ENCODE assay signal across 15 cellular contexts in genomic region chr6:128370072-128370471, GRCh38.
A peak's percentile ranks its signal among the peaks of the same experiment; 100 is the strongest.
DNase-seq lines count a peak whose midpoint lies in the region; ATAC-seq and TF ChIP-seq lines count a peak whose summit lies in the region.
"Had no signal": no experiment of that assay in that cellular context is flagged by ENCODE, and none has a peak within 500 bp of the region (broad histone marks: within the 10 kb centered on the region; RNA-seq: fewer than 3 reads in every experiment).

No MANE protein-coding gene starts in this region.

- peaks cover 7% of the 10 kb centered on the region for H3K4me1 Mint-ChIP-seq in activated naive CD4-positive, alpha-beta T cell treated with anti-CD3 and anti-CD28 coated beads, Interleukin-2, amount 10 ng/mL, durations not matched to agents 7 days and 5 days

- no peak overlapping the region for H3K27ac Mint-ChIP-seq in activated naive CD4-positive, alpha-beta T cell treated with anti-CD3 and anti-CD28 coated beads, Interleukin-2, amount 10 ng/mL, durations not matched to agents 7 days and 5 days

- H3K27me3 Mint-ChIP-seq in activated naive CD4-positive, alpha-beta T cell treated with anti-CD3 and anti-CD28 coated beads, Interleukin-2, amount 10 ng/mL, durations not matched to agents 7 days and 5 days, result no peaks in the 10 kb centered on the region

- CTCF ChIA-PET in RWPE1 (lab: Yijun Ruan, JAX), result interaction anchor here (0.6 to 0.7 kb wide), 4 partner anchors 211 to 876 kb away, joined by 3 to 5 read pairs (median 3); no protein-coding TSS in a partner anchor
- CTCF ChIA-PET in activated naive CD4-positive, alpha-beta T cell treated with anti-CD3 and anti-CD28 coated beads, Interleukin-2, amount 10 ng/mL, durations not matched to agents 7 days and 5 days (lab: Charles Lee), result no interaction called here

- H3K9me3 ChIP-seq in sigmoid colon, result peaks cover 0 to under 1% (median 0%) of the 10 kb centered on the region in 4 donors
- H3K9me3 ChIP-seq: Peyer's patch, suprapubic skin had no signal

- no peak overlapping the region for H3K27ac ChIP-seq in RWPE1
- H3K27ac ChIP-seq in sigmoid colon, result peak overlapping the region; percentile 11 to 50 (median 32)
- H3K27ac ChIP-seq: parathyroid adenoma, suprapubic skin had no signal

- 30 to 52% methylated on average over 2 of the region's 2 CpGs for WGBS in sigmoid colon, 2 donors

- no peak overlapping the region for H3K4me3 Mint-ChIP-seq in activated naive CD4-positive, alpha-beta T cell treated with anti-CD3 and anti-CD28 coated beads, Interleukin-2, amount 10 ng/mL, durations not matched to agents 7 days and 5 days

- H3K4me1 ChIP-seq in sigmoid colon, result peaks cover 0 to 47% (median 29%) of the 10 kb centered on the region in 4 donors

- no peak for TF ChIP-seq EP300 in sigmoid colon (IDR thresholded peaks at IDR 0.05)

- H3K4me3 ChIP-seq in fibroblast of the aortic adventitia (ENCODE audit: low read depth, low read length) (no peak overlapping the region), sigmoid colon (no peak overlapping the region)
- H3K4me3 ChIP-seq: Peyer's patch, suprapubic skin had no signal

- POLR2A ChIA-PET in RWPE1 (lab: Yijun Ruan, JAX; ENCODE audit: low non-redundant PET), result no interaction called here

- ATAC-seq in GM19455 (IDR thresholded peaks at IDR 0.05; ENCODE audit: unreplicated experiment), result no peak

- TF ChIP-seq CTCF in RWPE1 (conservative IDR thresholded peaks at IDR 0.05; ENCODE audit: low read depth) (no peak), fibroblast of the aortic adventitia (IDR thresholded peaks at IDR 0.05; ENCODE audit: insufficient read depth, low read length) (peak; percentile 22), sigmoid colon (IDR thresholded peaks at IDR 0.05) (no peak)

- H3K9me3 Mint-ChIP-seq in activated naive CD4-positive, alpha-beta T cell treated with anti-CD3 and anti-CD28 coated beads, Interleukin-2, amount 10 ng/mL, durations not matched to agents 7 days and 5 days, result no peaks in the 10 kb centered on the region

- intact Hi-C loops in sigmoid colon (cut with DNase I), result no loop called here

- no peak for TF ChIP-seq POLR2A in sigmoid colon (IDR thresholded peaks at IDR 0.05)

- H3K36me3 ChIP-seq in sigmoid colon, result no peaks in the 10 kb centered on the region
- H3K36me3 ChIP-seq: Peyer's patch, suprapubic skin had no signal

- no peaks in the 10 kb centered on the region for H3K27me3 ChIP-seq in sigmoid colon
- H3K27me3 ChIP-seq: Peyer's patch, suprapubic skin had no signal

- no peaks in the 10 kb centered on the region for H3K36me3 Mint-ChIP-seq in activated naive CD4-positive, alpha-beta T cell treated with anti-CD3 and anti-CD28 coated beads, Interleukin-2, amount 10 ng/mL, durations not matched to agents 7 days and 5 days

- DNase-seq in EL, result peak; percentile 37
- DNase-seq in RWPE1 (ENCODE audit: low spot score), result peak; percentile 11
- DNase-seq in fibroblast of the aortic adventitia (ENCODE audit: low read depth), result peak; percentile 70
- DNase-seq in sigmoid colon, result no peak
- no peak for DNase-seq in activated T-cell treated with anti-CD3 and anti-CD28 coated beads, Interleukin-2, amount 50 U/mL, for 1 hour
- DNase-seq in activated naive CD4-positive, alpha-beta T cell treated with anti-CD3 and anti-CD28 coated beads, Interleukin-2, amount 10 ng/mL, durations not matched to agents 7 days and 5 days, result no peak
- DNase-seq in hippocampal formation (lab: John Stamatoyannopoulos, UW), result no peak
- DNase-seq: activated effector memory CD4-positive, alpha-beta T cell treated with Interleukin-2 at 50 U/mL for 16 hours; DND-41; effector CD4-positive, alpha-beta T cell; NCI-H2171 treated with DMSO at 0.1 percent for 48 hours; Peyer's patch had no signal

Comparison
In these comparisons a context has a peak if more than half of its experiments do, and no peak if none do; other contexts are left out.
1. DNase-seq: peak in EL (single experiment), RWPE1 (single experiment) and fibroblast of the aortic adventitia (single experiment); none in sigmoid colon (single experiment), activated T-cell treated with anti-CD3 and anti-CD28 coated beads, Interleukin-2, amount 50 U/mL, for 1 hour (single experiment), activated naive CD4-positive, alpha-beta T cell treated with anti-CD3 and anti-CD28 coated beads, Interleukin-2, amount 10 ng/mL, durations not matched to agents 7 days and 5 days (single experiment) and hippocampal formation (0 of 2).